Comparison of ENCODE assay signal across 8 cellular contexts in the genomic region with DNA sequence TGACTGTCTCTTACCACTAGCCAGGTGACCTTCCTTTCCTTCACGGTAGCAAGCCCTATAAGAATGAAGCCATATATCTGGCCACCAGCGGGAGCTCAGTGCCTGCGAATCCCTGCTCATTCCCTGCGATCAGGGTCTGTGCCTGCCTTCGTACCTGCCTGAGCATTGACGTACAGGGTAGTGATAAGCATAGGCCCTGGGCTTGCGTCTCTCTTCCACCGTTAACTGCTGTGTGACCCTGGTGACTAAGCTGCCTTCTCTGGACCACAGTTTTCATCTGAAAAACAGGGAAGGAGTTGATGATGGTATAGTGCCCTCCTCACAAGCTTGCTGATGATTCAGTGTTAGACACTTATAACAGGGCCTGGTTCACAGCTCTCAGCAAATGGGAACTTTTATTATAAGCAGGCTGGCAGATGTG. TPM values are rescaled to one million over a fixed set of nuclear protein-coding genes. Genes with fewer than 3 reads are reported as not detected.
DNase-seq lines count a peak whose midpoint lies in the region; ATAC-seq and TF ChIP-seq lines count a peak whose summit lies in the region.

No MANE protein-coding gene starts in this region.

- intact Hi-C loops in cardiac septum (cut with DNase I), result no loop called here

- H3K4me3 ChIP-seq in coronary artery (peak overlapping the region; percentile 86), retinal pigment epithelial cell (ENCODE audit: low read length) (peak overlapping the region; percentile 44)

- TF ChIP-seq CTCF in GM13976 (IDR thresholded peaks at IDR 0.05; ENCODE audit: borderline replicate concordance, control extremely low read depth, extremely low read depth, insufficient read depth, missing control alignments) (peak; percentile 7), coronary artery (IDR thresholded peaks at IDR 0.05) (no peak), retinal pigment epithelial cell (conservative IDR thresholded peaks at IDR 0.05; ENCODE audit: low read depth, low read length) (no peak)

- peak overlapping the region; percentile 99 for H3K4me3 Mint-ChIP-seq in T-helper 1 cell treated with Interleukin-12 subunit alpha and Interleukin-12 subunit beta and Interleukin-4 antibody, amounts not matched to agents 30 μg/mL and 1 μg/mL, for 36 hours

- peaks cover 31% of the 10 kb centered on the region for H3K4me1 Mint-ChIP-seq in T-helper 1 cell treated with Interleukin-12 subunit alpha and Interleukin-12 subunit beta and Interleukin-4 antibody, amounts not matched to agents 30 μg/mL and 1 μg/mL, for 36 hours (ENCODE audit: low read depth)

- H3K9me3 Mint-ChIP-seq in T-helper 1 cell treated with Interleukin-12 subunit alpha and Interleukin-12 subunit beta and Interleukin-4 antibody, amounts not matched to agents 30 μg/mL and 1 μg/mL, for 36 hours, result no peaks in the 10 kb centered on the region

- H3K36me3 Mint-ChIP-seq in T-helper 1 cell treated with Interleukin-12 subunit alpha and Interleukin-12 subunit beta and Interleukin-4 antibody, amounts not matched to agents 30 μg/mL and 1 μg/mL, for 36 hours (ENCODE audit: low read depth), result peaks cover 75% of the 10 kb centered on the region

- H3K27ac Mint-ChIP-seq in T-helper 1 cell treated with Interleukin-12 subunit alpha and Interleukin-12 subunit beta and Interleukin-4 antibody, amounts not matched to agents 30 μg/mL and 1 μg/mL, for 36 hours, result peak overlapping the region; percentile 97

- ATAC-seq in HG03354 (IDR thresholded peaks at IDR 0.05; ENCODE audit: poor library complexity, severe bottlenecking, unreplicated experiment) (no peak), GM21423 (IDR thresholded peaks at IDR 0.05; ENCODE audit: unreplicated experiment) (no peak)

- H3K27me3 Mint-ChIP-seq in T-helper 1 cell treated with Interleukin-12 subunit alpha and Interleukin-12 subunit beta and Interleukin-4 antibody, amounts not matched to agents 30 μg/mL and 1 μg/mL, for 36 hours (ENCODE audit: low read depth), result no peaks in the 10 kb centered on the region

- peak; percentile 19 for DNase-seq in GM13976 (ENCODE audit: low spot score)
- no peak for DNase-seq in coronary artery (ENCODE audit: low spot score)
- DNase-seq in retinal pigment epithelial cell (ENCODE audit: low read depth), result no peak
- no peak for DNase-seq in NCI-H1694 treated with DMSO at 0.1 percent for 48 hours (lab: John Stamatoyannopoulos, UW)
- DNase-seq in cardiac septum (ENCODE audit: low spot score), result no peak

- peak overlapping the region; percentile 98 to 99 for H3K27ac ChIP-seq in coronary artery

- in situ Hi-C loops in GM13976 (cut with MboI; ENCODE audit: low sequenced_read_pairs, unreplicated experiment), result no loop called here

RNA-seq across cellular contexts. Expression of a gene that starts 4.1 kb away (rescaled TPM):
- total RNA-seq in cardiac septum, result 3.3 TPM

RNA-seq across cellular contexts. Expression of a gene that starts 36.1 kb away (rescaled TPM):
- total RNA-seq in cardiac septum, result 40.1 TPM
